Comparison of ENCODE assay signal across 1 cellular context in the genomic region with DNA sequence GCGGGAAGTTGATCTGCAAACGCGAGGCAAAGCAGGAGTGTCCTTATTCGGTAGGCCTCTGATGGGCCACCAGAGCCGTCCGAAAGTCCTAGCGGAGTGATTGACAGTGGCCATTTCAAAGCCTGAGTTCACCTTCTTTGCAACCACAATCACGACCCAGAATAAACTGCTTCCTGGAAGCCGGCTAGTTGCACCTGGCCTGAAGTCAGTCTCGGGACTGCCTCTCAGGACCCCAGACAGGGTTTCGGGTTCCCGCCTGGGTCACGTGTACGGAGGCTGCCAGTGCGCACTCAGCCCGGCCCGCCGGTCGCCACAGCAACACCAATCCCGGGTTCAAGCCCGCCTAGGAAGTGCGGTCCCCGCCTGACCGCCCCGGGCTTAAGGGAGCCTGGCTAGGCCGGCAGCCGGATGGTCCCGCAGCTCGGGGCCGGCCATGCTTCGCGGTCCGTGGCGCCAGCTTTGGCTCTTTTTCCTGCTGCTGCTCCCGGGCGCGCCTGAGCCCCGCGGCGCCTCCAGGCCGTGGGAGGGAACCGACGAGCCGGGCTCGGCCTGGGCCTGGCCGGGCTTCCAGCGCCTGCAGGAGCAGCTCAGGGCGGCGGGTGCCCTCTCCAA.
TF ChIP-seq lines count a peak whose summit lies in the region.

A gene with protein sequence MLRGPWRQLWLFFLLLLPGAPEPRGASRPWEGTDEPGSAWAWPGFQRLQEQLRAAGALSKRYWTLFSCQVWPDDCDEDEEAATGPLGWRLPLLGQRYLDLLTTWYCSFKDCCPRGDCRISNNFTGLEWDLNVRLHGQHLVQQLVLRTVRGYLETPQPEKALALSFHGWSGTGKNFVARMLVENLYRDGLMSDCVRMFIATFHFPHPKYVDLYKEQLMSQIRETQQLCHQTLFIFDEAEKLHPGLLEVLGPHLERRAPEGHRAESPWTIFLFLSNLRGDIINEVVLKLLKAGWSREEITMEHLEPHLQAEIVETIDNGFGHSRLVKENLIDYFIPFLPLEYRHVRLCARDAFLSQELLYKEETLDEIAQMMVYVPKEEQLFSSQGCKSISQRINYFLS (plus strand): TSS at position 375 of the 612 bp plus-strand sequence. CDS start 59 bp downstream, at position 434.

TF ChIP-seq in GM12878, 131 proteins besides CTCF, POLR2A, EP300 and RAD21 (continued from another document and continues in another):
- TF ChIP-seq, protein P1, sequence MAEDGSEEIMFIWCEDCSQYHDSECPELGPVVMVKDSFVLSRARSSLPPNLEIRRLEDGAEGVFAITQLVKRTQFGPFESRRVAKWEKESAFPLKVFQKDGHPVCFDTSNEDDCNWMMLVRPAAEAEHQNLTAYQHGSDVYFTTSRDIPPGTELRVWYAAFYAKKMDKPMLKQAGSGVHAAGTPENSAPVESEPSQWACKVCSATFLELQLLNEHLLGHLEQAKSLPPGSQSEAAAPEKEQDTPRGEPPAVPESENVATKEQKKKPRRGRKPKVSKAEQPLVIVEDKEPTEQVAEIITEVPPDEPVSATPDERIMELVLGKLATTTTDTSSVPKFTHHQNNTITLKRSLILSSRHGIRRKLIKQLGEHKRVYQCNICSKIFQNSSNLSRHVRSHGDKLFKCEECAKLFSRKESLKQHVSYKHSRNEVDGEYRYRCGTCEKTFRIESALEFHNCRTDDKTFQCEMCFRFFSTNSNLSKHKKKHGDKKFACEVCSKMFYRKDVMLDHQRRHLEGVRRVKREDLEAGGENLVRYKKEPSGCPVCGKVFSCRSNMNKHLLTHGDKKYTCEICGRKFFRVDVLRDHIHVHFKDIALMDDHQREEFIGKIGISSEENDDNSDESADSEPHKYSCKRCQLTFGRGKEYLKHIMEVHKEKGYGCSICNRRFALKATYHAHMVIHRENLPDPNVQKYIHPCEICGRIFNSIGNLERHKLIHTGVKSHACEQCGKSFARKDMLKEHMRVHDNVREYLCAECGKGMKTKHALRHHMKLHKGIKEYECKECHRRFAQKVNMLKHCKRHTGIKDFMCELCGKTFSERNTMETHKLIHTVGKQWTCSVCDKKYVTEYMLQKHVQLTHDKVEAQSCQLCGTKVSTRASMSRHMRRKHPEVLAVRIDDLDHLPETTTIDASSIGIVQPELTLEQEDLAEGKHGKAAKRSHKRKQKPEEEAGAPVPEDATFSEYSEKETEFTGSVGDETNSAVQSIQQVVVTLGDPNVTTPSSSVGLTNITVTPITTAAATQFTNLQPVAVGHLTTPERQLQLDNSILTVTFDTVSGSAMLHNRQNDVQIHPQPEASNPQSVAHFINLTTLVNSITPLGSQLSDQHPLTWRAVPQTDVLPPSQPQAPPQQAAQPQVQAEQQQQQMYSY (CRISPR knock-in tag; IDR thresholded peaks at IDR 0.05), result no peak
- TF ChIP-seq PAX5 (IDR thresholded peaks at IDR 0.05; ENCODE audit: borderline replicate concordance, low read depth, low read length) (no peak), ATF7 (IDR thresholded peaks at IDR 0.05; ENCODE audit: low read depth) (0 out of 2 replicates have a peak, but pooled peaks have one; percentile 21), SREBF1 (IDR thresholded peaks at IDR 0.05; ENCODE audit: low read length) (no peak), IKZF2 (IDR thresholded peaks at IDR 0.05) (peak; percentile 19 to 71; a peak in 2 of 4 replicates), STAT3 (IDR thresholded peaks at IDR 0.05; ENCODE audit: low read depth, low read length) (no peak), PAX8 (IDR thresholded peaks at IDR 0.05) (no peak), SMAD5 (IDR thresholded peaks at IDR 0.05; ENCODE audit: low read depth) (no peak; the same call in 1 of the 2 replicates), HDAC2 (IDR thresholded peaks at IDR 0.05) (no peak; the same call in 1 of the 2 replicates), SMARCA5 (IDR thresholded peaks at IDR 0.05) (no peak), HDAC6 (IDR thresholded peaks at IDR 0.05; ENCODE audit: unreplicated experiment) (no peak), CHD4 (IDR thresholded peaks at IDR 0.05) (no peak), CBX5 (IDR thresholded peaks at IDR 0.05; ENCODE audit: low read depth) (no peak), PML (IDR thresholded peaks at IDR 0.05; ENCODE audit: low read length) (peak; percentile 68; the same call in 1 of the 2 replicates), LARP7 (IDR thresholded peaks at IDR 0.05) (peak; percentile 76), ZNF217 (IDR thresholded peaks at IDR 0.05) (no peak), NFYA (IDR thresholded peaks at IDR 0.05; ENCODE audit: borderline replicate concordance, low read depth, low read length) (no peak; the same call in 1 of the 2 replicates), RCOR1 (conservative IDR thresholded peaks at IDR 0.05; ENCODE audit: low read depth, low read length) (no peak), FOXM1 (IDR thresholded peaks at IDR 0.05; ENCODE audit: low read depth, low read length) (no peak; the same call in 1 of the 2 replicates), JUNB (IDR thresholded peaks at IDR 0.05) (no peak), SUZ12 (IDR thresholded peaks at IDR 0.05; ENCODE audit: unreplicated experiment) (no peak), ZSCAN29 (IDR thresholded peaks at IDR 0.05) (no peak), GATAD2B (conservative IDR thresholded peaks at IDR 0.05; ENCODE audit: low read depth) (peak; percentile 79; the same call in 1 of the 2 replicates), FOXK2 (IDR thresholded peaks at IDR 0.05) (no peak), TAF1 (IDR thresholded peaks at IDR 0.05; ENCODE audit: borderline replicate concordance, low read depth, low read length) (peak; percentile 61), ZNF24 (IDR thresholded peaks at IDR 0.05) (no peak), ZNF207 (IDR thresholded peaks at IDR 0.05; ENCODE audit: borderline replicate concordance) (0 out of 2 replicates have a peak, but pooled peaks have one; percentile 42), MXI1 (IDR thresholded peaks at IDR 0.05; ENCODE audit: low read depth, low read length) (peak; percentile 95), ZZZ3 (IDR thresholded peaks at IDR 0.05; ENCODE audit: control insufficient read depth, insufficient read length, low read depth) (no peak), BCL11A (IDR thresholded peaks at IDR 0.05; ENCODE audit: low read depth, low read length) (no peak), EZH2 (IDR thresholded peaks at IDR 0.05; ENCODE audit: borderline replicate concordance, control insufficient read depth, low read depth, low read length) (no peak), EGR1 (IDR thresholded peaks at IDR 0.05; ENCODE audit: borderline replicate concordance in 1 of 2, low read depth in 2 of 2, low read length in 2 of 2) (no peak), NR2C2 (IDR thresholded peaks at IDR 0.05; ENCODE audit: borderline replicate concordance, control insufficient read depth, insufficient read length, low read depth) (no peak), NFIC (IDR thresholded peaks at IDR 0.05; ENCODE audit: low read depth, low read length) (peak; percentile 54; the same call in 1 of the 2 replicates), MTA2 (IDR thresholded peaks at IDR 0.05; ENCODE audit: low read depth) (no peak), ZBED1 (IDR thresholded peaks at IDR 0.05; ENCODE audit: borderline replicate concordance) (0 out of 2 replicates have a peak, but pooled peaks have one; percentile 31)
- TF ChIP-seq, protein P2, sequence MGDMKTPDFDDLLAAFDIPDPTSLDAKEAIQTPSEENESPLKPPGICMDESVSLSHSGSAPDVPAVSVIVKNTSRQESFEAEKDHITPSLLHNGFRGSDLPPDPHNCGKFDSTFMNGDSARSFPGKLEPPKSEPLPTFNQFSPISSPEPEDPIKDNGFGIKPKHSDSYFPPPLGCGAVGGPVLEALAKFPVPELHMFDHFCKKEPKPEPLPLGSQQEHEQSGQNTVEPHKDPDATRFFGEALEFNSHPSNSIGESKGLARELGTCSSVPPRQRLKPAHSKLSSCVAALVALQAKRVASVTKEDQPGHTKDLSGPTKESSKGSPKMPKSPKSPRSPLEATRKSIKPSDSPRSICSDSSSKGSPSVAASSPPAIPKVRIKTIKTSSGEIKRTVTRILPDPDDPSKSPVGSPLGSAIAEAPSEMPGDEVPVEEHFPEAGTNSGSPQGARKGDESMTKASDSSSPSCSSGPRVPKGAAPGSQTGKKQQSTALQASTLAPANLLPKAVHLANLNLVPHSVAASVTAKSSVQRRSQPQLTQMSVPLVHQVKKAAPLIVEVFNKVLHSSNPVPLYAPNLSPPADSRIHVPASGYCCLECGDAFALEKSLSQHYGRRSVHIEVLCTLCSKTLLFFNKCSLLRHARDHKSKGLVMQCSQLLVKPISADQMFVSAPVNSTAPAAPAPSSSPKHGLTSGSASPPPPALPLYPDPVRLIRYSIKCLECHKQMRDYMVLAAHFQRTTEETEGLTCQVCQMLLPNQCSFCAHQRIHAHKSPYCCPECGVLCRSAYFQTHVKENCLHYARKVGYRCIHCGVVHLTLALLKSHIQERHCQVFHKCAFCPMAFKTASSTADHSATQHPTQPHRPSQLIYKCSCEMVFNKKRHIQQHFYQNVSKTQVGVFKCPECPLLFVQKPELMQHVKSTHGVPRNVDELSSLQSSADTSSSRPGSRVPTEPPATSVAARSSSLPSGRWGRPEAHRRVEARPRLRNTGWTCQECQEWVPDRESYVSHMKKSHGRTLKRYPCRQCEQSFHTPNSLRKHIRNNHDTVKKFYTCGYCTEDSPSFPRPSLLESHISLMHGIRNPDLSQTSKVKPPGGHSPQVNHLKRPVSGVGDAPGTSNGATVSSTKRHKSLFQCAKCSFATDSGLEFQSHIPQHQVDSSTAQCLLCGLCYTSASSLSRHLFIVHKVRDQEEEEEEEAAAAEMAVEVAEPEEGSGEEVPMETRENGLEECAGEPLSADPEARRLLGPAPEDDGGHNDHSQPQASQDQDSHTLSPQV (IDR thresholded peaks at IDR 0.05), result no peak
- TF ChIP-seq, protein P3, sequence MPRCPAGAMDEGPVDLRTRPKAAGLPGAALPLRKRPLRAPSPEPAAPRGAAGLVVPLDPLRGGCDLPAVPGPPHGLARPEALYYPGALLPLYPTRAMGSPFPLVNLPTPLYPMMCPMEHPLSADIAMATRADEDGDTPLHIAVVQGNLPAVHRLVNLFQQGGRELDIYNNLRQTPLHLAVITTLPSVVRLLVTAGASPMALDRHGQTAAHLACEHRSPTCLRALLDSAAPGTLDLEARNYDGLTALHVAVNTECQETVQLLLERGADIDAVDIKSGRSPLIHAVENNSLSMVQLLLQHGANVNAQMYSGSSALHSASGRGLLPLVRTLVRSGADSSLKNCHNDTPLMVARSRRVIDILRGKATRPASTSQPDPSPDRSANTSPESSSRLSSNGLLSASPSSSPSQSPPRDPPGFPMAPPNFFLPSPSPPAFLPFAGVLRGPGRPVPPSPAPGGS (IDR thresholded peaks at IDR 0.05; ENCODE audit: borderline replicate concordance, insufficient read depth, low read depth, low read length, poor library complexity, severe bottlenecking), result peak; percentile 78
- TF ChIP-seq, protein P4, sequence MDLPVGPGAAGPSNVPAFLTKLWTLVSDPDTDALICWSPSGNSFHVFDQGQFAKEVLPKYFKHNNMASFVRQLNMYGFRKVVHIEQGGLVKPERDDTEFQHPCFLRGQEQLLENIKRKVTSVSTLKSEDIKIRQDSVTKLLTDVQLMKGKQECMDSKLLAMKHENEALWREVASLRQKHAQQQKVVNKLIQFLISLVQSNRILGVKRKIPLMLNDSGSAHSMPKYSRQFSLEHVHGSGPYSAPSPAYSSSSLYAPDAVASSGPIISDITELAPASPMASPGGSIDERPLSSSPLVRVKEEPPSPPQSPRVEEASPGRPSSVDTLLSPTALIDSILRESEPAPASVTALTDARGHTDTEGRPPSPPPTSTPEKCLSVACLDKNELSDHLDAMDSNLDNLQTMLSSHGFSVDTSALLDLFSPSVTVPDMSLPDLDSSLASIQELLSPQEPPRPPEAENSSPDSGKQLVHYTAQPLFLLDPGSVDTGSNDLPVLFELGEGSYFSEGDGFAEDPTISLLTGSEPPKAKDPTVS (IDR thresholded peaks at IDR 0.05; ENCODE audit: low read depth, low read length), result no peak
- TF ChIP-seq, protein P5, sequence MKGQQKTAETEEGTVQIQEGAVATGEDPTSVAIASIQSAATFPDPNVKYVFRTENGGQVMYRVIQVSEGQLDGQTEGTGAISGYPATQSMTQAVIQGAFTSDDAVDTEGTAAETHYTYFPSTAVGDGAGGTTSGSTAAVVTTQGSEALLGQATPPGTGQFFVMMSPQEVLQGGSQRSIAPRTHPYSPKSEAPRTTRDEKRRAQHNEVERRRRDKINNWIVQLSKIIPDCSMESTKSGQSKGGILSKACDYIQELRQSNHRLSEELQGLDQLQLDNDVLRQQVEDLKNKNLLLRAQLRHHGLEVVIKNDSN (IDR thresholded peaks at IDR 0.05; ENCODE audit: borderline replicate concordance, extremely low read length, insufficient read depth, low read depth, low read length), result peak; percentile 93
- TF ChIP-seq, protein P6, sequence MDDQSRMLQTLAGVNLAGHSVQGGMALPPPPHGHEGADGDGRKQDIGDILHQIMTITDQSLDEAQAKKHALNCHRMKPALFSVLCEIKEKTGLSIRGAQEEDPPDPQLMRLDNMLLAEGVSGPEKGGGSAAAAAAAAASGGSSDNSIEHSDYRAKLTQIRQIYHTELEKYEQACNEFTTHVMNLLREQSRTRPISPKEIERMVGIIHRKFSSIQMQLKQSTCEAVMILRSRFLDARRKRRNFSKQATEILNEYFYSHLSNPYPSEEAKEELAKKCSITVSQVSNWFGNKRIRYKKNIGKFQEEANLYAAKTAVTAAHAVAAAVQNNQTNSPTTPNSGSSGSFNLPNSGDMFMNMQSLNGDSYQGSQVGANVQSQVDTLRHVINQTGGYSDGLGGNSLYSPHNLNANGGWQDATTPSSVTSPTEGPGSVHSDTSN (IDR thresholded peaks at IDR 0.05; ENCODE audit: insufficient replicate concordance, low read depth, low read length), result peak; percentile 90
- TF ChIP-seq, protein P7, sequence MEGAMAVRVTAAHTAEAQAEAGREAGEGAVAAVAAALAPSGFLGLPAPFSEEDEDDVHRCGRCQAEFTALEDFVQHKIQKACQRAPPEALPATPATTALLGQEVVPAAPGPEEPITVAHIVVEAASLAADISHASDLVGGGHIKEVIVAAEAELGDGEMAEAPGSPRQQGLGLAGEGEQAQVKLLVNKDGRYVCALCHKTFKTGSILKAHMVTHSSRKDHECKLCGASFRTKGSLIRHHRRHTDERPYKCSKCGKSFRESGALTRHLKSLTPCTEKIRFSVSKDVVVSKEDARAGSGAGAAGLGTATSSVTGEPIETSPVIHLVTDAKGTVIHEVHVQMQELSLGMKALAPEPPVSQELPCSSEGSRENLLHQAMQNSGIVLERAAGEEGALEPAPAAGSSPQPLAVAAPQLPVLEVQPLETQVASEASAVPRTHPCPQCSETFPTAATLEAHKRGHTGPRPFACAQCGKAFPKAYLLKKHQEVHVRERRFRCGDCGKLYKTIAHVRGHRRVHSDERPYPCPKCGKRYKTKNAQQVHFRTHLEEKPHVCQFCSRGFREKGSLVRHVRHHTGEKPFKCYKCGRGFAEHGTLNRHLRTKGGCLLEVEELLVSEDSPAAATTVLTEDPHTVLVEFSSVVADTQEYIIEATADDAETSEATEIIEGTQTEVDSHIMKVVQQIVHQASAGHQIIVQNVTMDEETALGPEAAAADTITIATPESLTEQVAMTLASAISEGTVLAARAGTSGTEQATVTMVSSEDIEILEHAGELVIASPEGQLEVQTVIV (IDR thresholded peaks at IDR 0.05; ENCODE audit: borderline replicate concordance, partially characterized antibody), result peak; percentile 36
- TF ChIP-seq, protein P8, sequence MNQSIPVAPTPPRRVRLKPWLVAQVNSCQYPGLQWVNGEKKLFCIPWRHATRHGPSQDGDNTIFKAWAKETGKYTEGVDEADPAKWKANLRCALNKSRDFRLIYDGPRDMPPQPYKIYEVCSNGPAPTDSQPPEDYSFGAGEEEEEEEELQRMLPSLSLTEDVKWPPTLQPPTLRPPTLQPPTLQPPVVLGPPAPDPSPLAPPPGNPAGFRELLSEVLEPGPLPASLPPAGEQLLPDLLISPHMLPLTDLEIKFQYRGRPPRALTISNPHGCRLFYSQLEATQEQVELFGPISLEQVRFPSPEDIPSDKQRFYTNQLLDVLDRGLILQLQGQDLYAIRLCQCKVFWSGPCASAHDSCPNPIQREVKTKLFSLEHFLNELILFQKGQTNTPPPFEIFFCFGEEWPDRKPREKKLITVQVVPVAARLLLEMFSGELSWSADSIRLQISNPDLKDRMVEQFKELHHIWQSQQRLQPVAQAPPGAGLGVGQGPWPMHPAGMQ (IDR thresholded peaks at IDR 0.05; ENCODE audit: borderline replicate concordance), result no peak
